2 cellular contexts compared by ENCODE assay signal in genomic region chr6:122612838-122613237, GRCh38.
A peak's percentile ranks its signal among the peaks of the same experiment; 100 is the strongest.
TF ChIP-seq lines count a peak whose summit lies in the region.

No MANE protein-coding gene starts in this region.

TF ChIP-seq in IMR-90, 13 proteins besides CTCF, POLR2A, EP300 and RAD21:
- no peak for TF ChIP-seq ELK1 (IDR thresholded peaks at IDR 0.05; ENCODE audit: borderline replicate concordance, low read depth, low read length)
- TF ChIP-seq CHD1 (IDR thresholded peaks at IDR 0.05; ENCODE audit: low read depth, low read length): no peak
- TF ChIP-seq CEBPB (IDR thresholded peaks at IDR 0.05; ENCODE audit: low read depth, low read length): peak; percentile 62
- no peak for TF ChIP-seq MAFK (IDR thresholded peaks at IDR 0.05; ENCODE audit: low read depth, low read length)
- no peak for TF ChIP-seq MXI1 (IDR thresholded peaks at IDR 0.05; ENCODE audit: borderline replicate concordance, low read depth, low read length)
- no peak for TF ChIP-seq SMC3 (IDR thresholded peaks at IDR 0.05; ENCODE audit: low read depth, low read length)
- no peak for TF ChIP-seq RCOR1 (IDR thresholded peaks at IDR 0.05; ENCODE audit: insufficient replicate concordance, low read length)
- no peak for TF ChIP-seq FOS (IDR thresholded peaks at IDR 0.05; ENCODE audit: low read depth, low read length)
- no peak for TF ChIP-seq MAZ (IDR thresholded peaks at IDR 0.05; ENCODE audit: borderline replicate concordance, low read depth, low read length)
TF ChIP-seq in IMR-90: peak in this region for 1.

TF ChIP-seq in K562, 482 proteins besides CTCF, POLR2A, EP300 and RAD21:
- TF ChIP-seq KLF13 (tag; IDR thresholded peaks at IDR 0.05; ENCODE audit: borderline replicate concordance, low read depth) (no peak), CEBPB (tag; IDR thresholded peaks at IDR 0.05) (peak; percentile 12; the same call in 1 of the 2 replicates), CEBPG (CRISPR knock-in tag; IDR thresholded peaks at IDR 0.05) (no peak), CEBPG (tag; conservative IDR thresholded peaks at IDR 0.05 in 1 of 2, IDR thresholded peaks at IDR 0.05 in 1 of 2) (peak; percentile 12 to 57; a peak in 2 of 4 replicates)
